Comparison of ENCODE assay signal across 1 cellular context in genomic region chr3:41207355-41207754, GRCh38.
TF ChIP-seq lines count a peak whose summit lies in the region.

No MANE protein-coding gene starts in this region.

TF ChIP-seq in H1, 55 proteins besides CTCF, POLR2A, EP300 and RAD21 (continued from another document):
- TF ChIP-seq CHD7 (IDR thresholded peaks at IDR 0.05; ENCODE audit: insufficient replicate concordance, low read length) (no peak), SP1 (IDR thresholded peaks at IDR 0.05; ENCODE audit: low read depth, low read length) (no peak), CEBPB (IDR thresholded peaks at IDR 0.05; ENCODE audit: low read depth, low read length) (no peak), SIN3A (conservative IDR thresholded peaks at IDR 0.05 in 1 of 2, IDR thresholded peaks at IDR 0.05 in 1 of 2; ENCODE audit: low read depth in 1 of 2, low read length in 2 of 2) (no peak), HDAC2 (IDR thresholded peaks at IDR 0.05; ENCODE audit: borderline replicate concordance in 1 of 2, low read depth in 2 of 2, low read length in 2 of 2) (no peak), SIX5 (IDR thresholded peaks at IDR 0.05; ENCODE audit: low read depth, low read length) (no peak), ZNF274 (IDR thresholded peaks at IDR 0.05; ENCODE audit: borderline replicate concordance, extremely low read depth, low read length) (no peak), SAP30 (IDR thresholded peaks at IDR 0.05; ENCODE audit: insufficient read depth, insufficient replicate concordance, low read length) (no peak), KDM1A (IDR thresholded peaks at IDR 0.05; ENCODE audit: borderline replicate concordance, low read length) (no peak), CREB1 (IDR thresholded peaks at IDR 0.05) (no peak), TAF7 (optimal IDR thresholded peaks at IDR 0.05; ENCODE audit: borderline replicate concordance, low read depth, low read length) (no peak)
